9 cellular contexts compared by ENCODE assay signal in the genomic region with DNA sequence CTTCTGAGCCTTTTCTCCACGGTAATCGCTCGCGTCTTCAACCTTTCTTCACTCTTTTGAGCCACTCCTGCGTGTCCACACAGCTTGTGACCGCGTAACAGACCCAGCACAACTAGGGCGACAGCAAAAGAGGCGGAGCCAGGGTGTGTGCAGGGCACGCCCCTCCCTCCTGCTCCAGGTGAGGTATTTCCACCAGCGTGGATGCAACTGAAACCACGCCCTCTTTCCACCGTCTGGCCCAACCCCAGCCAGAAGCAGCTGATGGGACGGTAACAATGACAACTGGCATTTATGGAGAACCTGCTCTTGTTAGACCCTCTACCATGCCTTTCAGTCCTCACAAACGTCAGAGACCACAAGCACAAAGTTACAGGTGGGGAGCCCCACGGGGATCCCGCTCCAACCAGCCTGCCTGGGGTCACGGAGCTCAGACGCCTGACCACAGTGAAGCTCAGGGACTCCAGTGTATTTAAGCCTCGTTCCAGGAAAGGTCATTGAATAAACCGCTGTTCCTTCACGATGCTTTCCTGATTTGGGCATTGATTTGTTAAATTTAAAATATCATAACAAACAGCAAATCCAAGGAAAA. TPM values are rescaled to one million over a fixed set of nuclear protein-coding genes. Genes with fewer than 3 reads are reported as not detected.
DNase-seq lines count a peak whose midpoint lies in the region; ATAC-seq and TF ChIP-seq lines count a peak whose summit lies in the region.
"Had no signal": no experiment of that assay in that cellular context is flagged by ENCODE, and none has a peak within 500 bp of the region (broad histone marks: within the 10 kb centered on the region; RNA-seq: fewer than 3 reads in every experiment).

No MANE protein-coding gene starts in this region.

- DNase-seq in NCI-H526 treated with DMSO at 0.1 percent for 48 hours (lab: John Stamatoyannopoulos, UW) = peak; percentile 15
- DNase-seq in epithelial cell of prostate (ENCODE audit: low read depth, low spot score) = no peak
- DNase-seq in neural progenitor cell (ENCODE audit: low spot score) = no peak
- DNase-seq in HK-2 (ENCODE audit: unreplicated experiment) = no peak
- DNase-seq in NCI-H2171 treated with DMSO at 0.1 percent for 48 hours (lab: John Stamatoyannopoulos, UW) = no peak
- DNase-seq: activated CD8-positive, alpha-beta memory T cell treated with anti-CD3 and anti-CD28 coated beads, Interleukin-2, amount 10 ng/mL, durations not matched to agents 7 days and 5 days had no signal

- H3K27me3 ChIP-seq in BLaER1 (peaks cover 56% of the 10 kb centered on the region), neural progenitor cell (peaks cover 67% of the 10 kb centered on the region)

- peak overlapping the region; percentile 94 for H3K4me2 ChIP-seq in BLaER1
- no peak overlapping the region for H3K4me2 ChIP-seq in neural progenitor cell

- H3K9me3 ChIP-seq in BLaER1 = no peaks in the 10 kb centered on the region
- H3K9me3 ChIP-seq in neural progenitor cell (ENCODE audit: low read depth) = no peaks in the 10 kb centered on the region

- H3K27ac ChIP-seq in BLaER1 (no peak overlapping the region), epithelial cell of prostate (peak overlapping the region; percentile 97), neural progenitor cell (no peak overlapping the region)

- peaks cover 30% of the 10 kb centered on the region for H3K4me1 Mint-ChIP-seq in neural progenitor cell

- H2AFZ ChIP-seq in neural progenitor cell (replicated peaks) = no peak overlapping the region

- H3K9me3 Mint-ChIP-seq in neural progenitor cell = no peaks in the 10 kb centered on the region

- no peak for TF ChIP-seq CTCF in neural progenitor cell (IDR thresholded peaks at IDR 0.05)

- peaks cover 19% of the 10 kb centered on the region for H3K27me3 Mint-ChIP-seq in neural progenitor cell (ENCODE audit: insufficient read depth, low read depth)

- ATAC-seq in HG02852 (IDR thresholded peaks at IDR 0.05; ENCODE audit: unreplicated experiment) (no peak), HG02642 (IDR thresholded peaks at IDR 0.05; ENCODE audit: poor library complexity, unreplicated experiment) (no peak)
- ATAC-seq: activated CD8-positive, alpha-beta memory T cell treated with anti-CD3 and anti-CD28 coated beads, Interleukin-2, amount 10 ng/mL, durations not matched to agents 7 days and 5 days had no signal

- H3K4me3 ChIP-seq in BLaER1 (no peak overlapping the region), neural progenitor cell (no peak overlapping the region)

- no peaks in the 10 kb centered on the region for H3K36me3 ChIP-seq in BLaER1
- H3K36me3 ChIP-seq in neural progenitor cell = no peaks in the 10 kb centered on the region

- peak overlapping the region; percentile 89 for H3K4me3 Mint-ChIP-seq in neural progenitor cell
- H3K4me3 Mint-ChIP-seq: activated CD8-positive, alpha-beta memory T cell treated with anti-CD3 and anti-CD28 coated beads, Interleukin-2, amount 10 ng/mL, durations not matched to agents 7 days and 5 days had no signal

- H3K36me3 Mint-ChIP-seq in neural progenitor cell = no peaks in the 10 kb centered on the region
- H3K36me3 Mint-ChIP-seq: activated CD8-positive, alpha-beta memory T cell treated with anti-CD3 and anti-CD28 coated beads, Interleukin-2, amount 10 ng/mL, durations not matched to agents 7 days and 5 days had no signal

- no peaks in the 10 kb centered on the region for H3K79me2 ChIP-seq in neural progenitor cell (ENCODE audit: low read depth)

- H4K20me1 ChIP-seq in BLaER1 (peaks cover 38% of the 10 kb centered on the region), neural progenitor cell (ENCODE audit: low read depth) (peaks cover 3% of the 10 kb centered on the region)

- H3K27ac Mint-ChIP-seq in neural progenitor cell = no peak overlapping the region
- H3K27ac Mint-ChIP-seq: activated CD8-positive, alpha-beta memory T cell treated with anti-CD3 and anti-CD28 coated beads, Interleukin-2, amount 10 ng/mL, durations not matched to agents 7 days and 5 days had no signal

- no peak overlapping the region for H3K9ac ChIP-seq in BLaER1
- no peak overlapping the region for H3K9ac ChIP-seq in neural progenitor cell

- peaks cover 34% of the 10 kb centered on the region for H3K4me1 ChIP-seq in BLaER1
- H3K4me1 ChIP-seq in neural progenitor cell = peaks cover 7% of the 10 kb centered on the region

- H3F3A ChIP-seq in neural progenitor cell (ENCODE audit: low read depth) = peaks cover 19% of the 10 kb centered on the region

RNA-seq across cellular contexts. Expression of a gene that starts 2.0 kb away (rescaled TPM):
- 1.5 and 2.0 TPM in 2 replicates for total RNA-seq in neural progenitor cell (ENCODE audit: low replicate concordance)
